Comparison of ENCODE assay signal across 26 cellular contexts in the genomic region with DNA sequence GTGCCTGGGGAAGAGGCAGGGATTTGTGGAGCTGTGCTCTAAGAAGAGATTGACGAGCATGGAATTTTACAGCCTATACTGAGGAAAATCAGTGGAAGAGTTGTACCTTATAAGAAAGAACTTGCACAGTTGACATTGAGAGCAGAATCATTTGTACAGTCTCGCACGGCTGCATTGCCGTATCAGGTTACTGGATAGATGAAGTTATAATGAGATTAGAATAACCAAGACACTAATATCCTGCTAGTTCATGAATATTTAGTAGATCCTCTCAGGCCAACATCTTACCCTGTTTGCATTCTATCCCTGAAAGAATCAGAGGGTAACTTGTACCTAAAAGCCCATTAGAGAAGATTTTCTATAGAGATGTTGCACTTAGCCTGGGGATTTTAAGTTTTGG.
"Had no signal": no experiment of that assay in that cellular context is flagged by ENCODE, and none has a peak within 500 bp of the region (broad histone marks: within the 10 kb centered on the region; RNA-seq: fewer than 3 reads in every experiment).

No MANE protein-coding gene starts in this region.

- H3K4me1 Mint-ChIP-seq: activated CD8-positive, alpha-beta memory T cell treated with anti-CD3 and anti-CD28 coated beads, Interleukin-2, amount 10 ng/mL, durations not matched to agents 7 days and 5 days; immature natural killer cell had no signal

- H3K27ac Mint-ChIP-seq: activated CD4-positive, alpha-beta memory T cell treated with anti-CD3 and anti-CD28 coated beads for 36 hours; activated CD8-positive, alpha-beta memory T cell treated with anti-CD3 and anti-CD28 coated beads, Interleukin-2, amount 10 ng/mL, durations not matched to agents 7 days and 5 days; dendritic cell treated with granulocyte-macrophage colony-stimulating factor and Interleukin-4, amounts not matched to agents 40 ng/mL and 50 ng/mL, for 4 days; immature natural killer cell; natural killer cell; T-helper 1 cell treated with Interleukin-12 subunit alpha and Interleukin-12 subunit beta and Interleukin-4 antibody, amounts not matched to agents 30 μg/mL and 1 μg/mL, for 36 hours had no signal

- H3K4me3 ChIP-seq: body of pancreas, left lung, lung, ovary, prostate gland, right atrium auricular region, thyroid gland had no signal

- H3K36me3 ChIP-seq: left lung, neutrophil, ovary, prostate gland, right atrium auricular region, thyroid gland had no signal

- H3K9me3 Mint-ChIP-seq: activated CD4-positive, alpha-beta memory T cell treated with anti-CD3 and anti-CD28 coated beads for 36 hours; dendritic cell treated with granulocyte-macrophage colony-stimulating factor and Interleukin-4, amounts not matched to agents 40 ng/mL and 50 ng/mL, for 4 days; T-helper 1 cell treated with Interleukin-12 subunit alpha and Interleukin-12 subunit beta and Interleukin-4 antibody, amounts not matched to agents 30 μg/mL and 1 μg/mL, for 36 hours had no signal

- H3K27me3 ChIP-seq: body of pancreas, foreskin keratinocyte, ovary, right atrium auricular region, thyroid gland had no signal

- DNase-seq: activated CD4-positive, alpha-beta memory T cell treated with anti-CD3 and anti-CD28 coated beads for 36 hours; activated CD4-positive, alpha-beta T cell treated with anti-CD3 and anti-CD28 coated beads for 48 hours; activated CD8-positive, alpha-beta memory T cell treated with anti-CD3 and anti-CD28 coated beads, Interleukin-2, amount 10 ng/mL, durations not matched to agents 7 days and 5 days; activated gamma-delta T cell; activated naive CD4-positive, alpha-beta T cell treated with anti-CD3 and anti-CD28 coated beads, Interleukin-2, amount 50 U/mL, for 16 hours; activated T-cell treated with anti-CD3 and anti-CD28 coated beads for 4 hours; body of pancreas; caudate nucleus; effector CD4-positive, alpha-beta T cell; foreskin keratinocyte; immature natural killer cell; left lung; midbrain; natural killer cell; stimulated activated CD4-positive, alpha-beta T cell treated with anti-CD3 and anti-CD28 coated beads, Interleukin-4, amount 100 ng/mL, for 24 hours; stimulated activated naive CD8-positive, alpha-beta T cell treated with anti-CD3 and anti-CD28 coated beads, Interleukin-15, Interleukin-2, amounts not matched to agents 100 U/mL and 50 U/mL, for 24 hours; T1000; thyroid gland had no signal

- H3K36me3 Mint-ChIP-seq: activated CD4-positive, alpha-beta memory T cell treated with anti-CD3 and anti-CD28 coated beads for 36 hours; activated CD8-positive, alpha-beta memory T cell treated with anti-CD3 and anti-CD28 coated beads, Interleukin-2, amount 10 ng/mL, durations not matched to agents 7 days and 5 days; immature natural killer cell; natural killer cell had no signal

- ATAC-seq: activated CD8-positive, alpha-beta memory T cell treated with anti-CD3 and anti-CD28 coated beads, Interleukin-2, amount 10 ng/mL, durations not matched to agents 7 days and 5 days; body of pancreas; foreskin keratinocyte; left lung; natural killer cell; stimulated activated naive CD8-positive, alpha-beta T cell treated with anti-CD3 and anti-CD28 coated beads, Interleukin-15, Interleukin-2, amounts not matched to agents 100 U/mL and 50 U/mL, for 24 hours had no signal

- H3K4me1 ChIP-seq: foreskin keratinocyte, left lung, prostate gland, right atrium auricular region, thyroid gland had no signal

- FAIRE-seq: endometrium had no signal

- H3K9me3 ChIP-seq: body of pancreas, left lung, neutrophil, ovary, prostate gland, right atrium auricular region, thyroid gland had no signal

- H3K4me3 Mint-ChIP-seq: activated CD4-positive, alpha-beta memory T cell treated with anti-CD3 and anti-CD28 coated beads for 36 hours; activated CD8-positive, alpha-beta memory T cell treated with anti-CD3 and anti-CD28 coated beads, Interleukin-2, amount 10 ng/mL, durations not matched to agents 7 days and 5 days; dendritic cell treated with granulocyte-macrophage colony-stimulating factor and Interleukin-4, amounts not matched to agents 40 ng/mL and 50 ng/mL, for 4 days; immature natural killer cell; natural killer cell; T-helper 1 cell treated with Interleukin-12 subunit alpha and Interleukin-12 subunit beta and Interleukin-4 antibody, amounts not matched to agents 30 μg/mL and 1 μg/mL, for 36 hours had no signal

- H3K27ac ChIP-seq: body of pancreas, foreskin keratinocyte, left lung, neutrophil, ovary, prostate gland, right atrium auricular region, thyroid gland had no signal
